In genomic region chr9:87490225-87490624, GRCh38 we compare ENCODE assay signal across 10 cellular contexts.
"Had no signal": no experiment of that assay in that cellular context is flagged by ENCODE, and none has a peak within 500 bp of the region (broad histone marks: within the 10 kb centered on the region; RNA-seq: fewer than 3 reads in every experiment).

No MANE protein-coding gene starts in this region.

- H3K27ac ChIP-seq: KMS-11 had no signal

- ATAC-seq: GM23338, HCT116 had no signal

- H2AFZ ChIP-seq: GM23338 had no signal

- H3K9me3 ChIP-seq: HAP-1 had no signal

- H3K4me3 ChIP-seq: GM23338, HAP-1 had no signal

- FAIRE-seq: H1, H54, HTR-8/SVneo had no signal

- H3K4me2 ChIP-seq: GM23338, KMS-11 had no signal

- H3K4me1 ChIP-seq: HAP-1 had no signal

- H3K36me3 ChIP-seq: HAP-1 had no signal

- DNase-seq: HFFc6, Karpas-422, KBM-7 had no signal

- H3K9ac ChIP-seq: KMS-11 had no signal
